ENCODE assay signal across 11 cellular contexts in genomic region chr14:21084988-21085853, GRCh38. TPM values are rescaled to one million over a fixed set of nuclear protein-coding genes. Genes with fewer than 3 reads are reported as not detected.
A peak's percentile ranks its signal among the peaks of the same experiment; 100 is the strongest.
DNase-seq lines count a peak whose midpoint lies in the region; ATAC-seq and TF ChIP-seq lines count a peak whose summit lies in the region.
"Had no signal": no experiment of that assay in that cellular context is flagged by ENCODE, and none has a peak within 500 bp of the region (broad histone marks: within the 10 kb centered on the region; RNA-seq: fewer than 3 reads in every experiment).

No MANE protein-coding gene starts in this region.

- CTCF ChIA-PET in HEK293T (lab: Yijun Ruan, JAX), result interaction anchor here (1.1 kb wide), 1 partner anchor 20 kb away, joined by 5 read pairs; no protein-coding TSS in a partner anchor

- no peaks in the 10 kb centered on the region for H3K9me3 ChIP-seq in HAP-1

- intact Hi-C loops in lower leg skin (cut with DNase I; ENCODE audit: low total_unique reads), result no loop called here

- peaks cover 24% of the 10 kb centered on the region for H3K36me3 ChIP-seq in HAP-1 (replicated peaks)

- ATAC-seq in HG03521 (IDR thresholded peaks at IDR 0.05; ENCODE audit: unreplicated experiment), result no peak
- ATAC-seq: esophagus mucosa had no signal

- TF ChIP-seq CTCF in LNCaP clone FGC (IDR thresholded peaks at IDR 0.05; ENCODE audit: control insufficient read depth, extremely low read depth, insufficient read depth) (no peak), chondrocyte (IDR thresholded peaks at IDR 0.05) (no peak), lower leg skin (IDR thresholded peaks at IDR 0.05) (no peak)

- no peak overlapping the region for H3K4me3 Mint-ChIP-seq in chondrocyte (ENCODE audit: unreplicated experiment)
- H3K4me3 Mint-ChIP-seq: activated T-cell treated with anti-CD3 and anti-CD28 coated beads, Interleukin-2, amount 50 U/mL, for 24 hours had no signal

- peak; percentile 38 for DNase-seq in A172 (ENCODE audit: low spot score)
- DNase-seq in LNCaP clone FGC (ENCODE audit: low read depth), result peak; percentile 69
- DNase-seq in chondrocyte (ENCODE audit: low spot score), result no peak
- DNase-seq in lower leg skin (ENCODE audit: low spot score in 2 of 2), result peak; percentile 66 to 86
- no peak for DNase-seq in HAP-1 (ENCODE audit: low spot score in 2 of 2)
- DNase-seq in HEK293T (ENCODE audit: extremely low spot score), result no peak
- no peak for DNase-seq in activated CD4-positive, alpha-beta T cell treated with anti-CD3 and anti-CD28 coated beads, Interleukin-2, amount 50 U/mL, for 48 hours
- DNase-seq: activated T-cell treated with anti-CD3 and anti-CD28 coated beads, Interleukin-2, amount 50 U/mL, for 24 hours had no signal

- H3K4me3 ChIP-seq in LNCaP clone FGC (ENCODE audit: low read depth, low read length), result no peak overlapping the region
- H3K4me3 ChIP-seq in lower leg skin (ENCODE audit: low read depth, poor library complexity, severe bottlenecking), result no peak overlapping the region
- H3K4me3 ChIP-seq in HAP-1, result no peak overlapping the region

- H3K9me3 Mint-ChIP-seq in chondrocyte (ENCODE audit: low read depth), result no peaks in the 10 kb centered on the region
- H3K9me3 Mint-ChIP-seq: activated T-cell treated with anti-CD3 and anti-CD28 coated beads, Interleukin-2, amount 50 U/mL, for 24 hours had no signal

- POLR2A ChIA-PET in HEK293T (lab: Yijun Ruan, JAX), result interaction anchor here (6.3 kb wide), 1 partner anchor 14 kb away, joined by 37 read pairs; the partner anchor contains the start of gene ARHGEF40

- no peaks in the 10 kb centered on the region for H3K27me3 ChIP-seq in HAP-1 (ENCODE audit: low read depth)

- H3K27ac Mint-ChIP-seq in chondrocyte (ENCODE audit: unreplicated experiment), result peak overlapping the region; percentile 49
- H3K27ac Mint-ChIP-seq: activated T-cell treated with anti-CD3 and anti-CD28 coated beads, Interleukin-2, amount 50 U/mL, for 24 hours had no signal

- in situ Hi-C loops in HAP-1 (cut with MboI; ENCODE audit: low sequenced_read_pairs), result loop anchor here (25.0 kb wide), 1 partner anchor 748 kb away; the partner anchor contains the start of genes CCNB1IP1 and PARP2

- no peak for TF ChIP-seq POLR2A in lower leg skin (IDR thresholded peaks at IDR 0.05)

- 67 to 69% methylated on average over 17 of the region's 17 CpGs for WGBS in lower leg skin, 2 donors

- H3K27me3 Mint-ChIP-seq in chondrocyte (ENCODE audit: low read depth), result no peaks in the 10 kb centered on the region
- H3K27me3 Mint-ChIP-seq: activated T-cell treated with anti-CD3 and anti-CD28 coated beads, Interleukin-2, amount 50 U/mL, for 24 hours had no signal

- no peaks in the 10 kb centered on the region for H3K4me1 ChIP-seq in HAP-1

- H3K36me3 Mint-ChIP-seq in chondrocyte (ENCODE audit: low read depth), result peaks cover 43% of the 10 kb centered on the region

- H3K4me1 Mint-ChIP-seq in chondrocyte (ENCODE audit: low read depth), result peaks cover 24% of the 10 kb centered on the region

TF ChIP-seq in HEK293T, 16 proteins besides CTCF, POLR2A, EP300 and RAD21:
- no peak for TF ChIP-seq L3MBTL2 (conservative IDR thresholded peaks at IDR 0.05)

RNA-seq across cellular contexts. Expression of gene ZNF219, which starts 13.2 kb away (rescaled TPM):
- total RNA-seq in A172 (2014; rRNA removed; shearing (Covaris generic)), result 5.9 and 12.0 TPM in 2 replicates
- 23.3 to 26.3 TPM (median 23.9 TPM) in 3 replicates for total RNA-seq in chondrocyte
- total RNA-seq in lower leg skin, result 10 to 100 TPM; 56.9 to 89.9 (median 82.2) TPM

RNA-seq across cellular contexts. Expression of gene ARHGEF40, which starts 15.1 kb away (rescaled TPM):
- 19.8 and 21.2 TPM in 2 replicates for total RNA-seq in A172 (2014; rRNA removed; shearing (Covaris generic))
- 86.1 to 144 TPM (median 90.4 TPM) in 3 replicates for total RNA-seq in chondrocyte
- 10 to 100 TPM in 3 of 4 donors, 1 to 10 TPM in 1; 7.5 to 21.2 (median 14.4) TPM for total RNA-seq in lower leg skin

RNA-seq across cellular contexts. Expression of gene TMEM253, which starts 15.6 kb away (rescaled TPM):
- 0.17 TPM in 1 of 2 replicates, not detected in the other for total RNA-seq in A172 (2014; rRNA removed; shearing (Covaris generic))
- total RNA-seq in chondrocyte (1.1 to 1.6 TPM (median 1.2 TPM) in 3 replicates), lower leg skin (1 to 10 TPM in 1 of 4 donors, under 1 TPM in 1, not detected in 2; 0.39 to 1.0 TPM)

RNA-seq across cellular contexts. Expression of gene RNASE8, which starts 27.6 kb away (rescaled TPM):
- total RNA-seq in A172 (2014; rRNA removed; shearing (Covaris generic)), result not detected in 2 replicates
- total RNA-seq in chondrocyte (not detected in 3 replicates), lower leg skin (not detected)
- total RNA-seq: esophagus mucosa, SK-MEL-5 had no signal

RNA-seq across cellular contexts. Expression of gene RNASE7, which starts 43.1 kb away (rescaled TPM):
- not detected in 2 replicates for total RNA-seq in A172 (2014; rRNA removed; shearing (Covaris generic))
- total RNA-seq in chondrocyte (not detected in 3 replicates), lower leg skin (10 to 100 TPM; 34.1 to 83.3 (median 47.8) TPM)
- total RNA-seq: SK-MEL-5 had no signal

Comparison
In these comparisons a context has a peak if more than half of its experiments do, and no peak if none do; other contexts are left out.
1. DNase-seq: peak in A172 (single experiment), LNCaP clone FGC (single experiment) and lower leg skin (2 of 2); none in chondrocyte (single experiment), HAP-1 (0 of 2), HEK293T (single experiment) and activated CD4-positive, alpha-beta T cell treated with anti-CD3 and anti-CD28 coated beads, Interleukin-2, amount 50 U/mL, for 48 hours (0 of 2).